In genomic region chr11:61976813-61977475, GRCh38 we compare ENCODE assay signal across 21 cellular contexts. TPM values are rescaled to one million over a fixed set of nuclear protein-coding genes. Genes with fewer than 3 reads are reported as not detected.
DNase-seq lines count a peak whose midpoint lies in the region; ATAC-seq, FAIRE-seq and TF ChIP-seq lines count a peak whose summit lies in the region.
"Had no signal": no experiment of that assay in that cellular context is flagged by ENCODE, and none has a peak within 500 bp of the region (broad histone marks: within the 10 kb centered on the region; RNA-seq: fewer than 3 reads in every experiment).

No MANE protein-coding gene starts in this region.

- H3K27me3 ChIP-seq in BLaER1, result no peaks in the 10 kb centered on the region; the same call in 1 of the 2 replicates
- H3K27me3 ChIP-seq in duodenal mucosa (ENCODE audit: control insufficient read depth in 1 of 2, insufficient read depth in 2 of 2, low read length in 2 of 2), result no peaks in the 10 kb centered on the region
- no peaks in the 10 kb centered on the region for H3K27me3 ChIP-seq in pancreas
- H3K27me3 ChIP-seq: ascending aorta, upper lobe of left lung had no signal

- no peaks in the 10 kb centered on the region; the same call in 1 of the 2 replicates for H4K20me1 ChIP-seq in BLaER1

- peak overlapping the region; percentile 61; the same call in 1 of the 2 replicates for H3K4me2 ChIP-seq in BLaER1

- CTCF ChIA-PET in activated CD8-positive, alpha-beta T cell treated with anti-CD3 and anti-CD28 coated beads, Interleukin-2, amount 10 ng/mL, durations not matched to agents 7 days and 5 days (lab: Charles Lee), result interaction anchor here (0.8 kb wide), 1 partner anchor 131 kb away, joined by 3 read pairs; no protein-coding TSS in a partner anchor

- H3K36me3 Mint-ChIP-seq in activated CD8-positive, alpha-beta T cell treated with anti-CD3 and anti-CD28 coated beads, Interleukin-2, amount 10 ng/mL, durations not matched to agents 7 days and 5 days (ENCODE audit: low read depth), result no peaks in the 10 kb centered on the region
- H3K36me3 Mint-ChIP-seq: activated CD4-positive, alpha-beta memory T cell treated with anti-CD3 and anti-CD28 coated beads for 36 hours; activated naive CD4-positive, alpha-beta T cell treated with anti-CD3 and anti-CD28 coated beads, Interleukin-2, amount 50 U/mL, for 24 hours; WTC11 had no signal

- no peak overlapping the region for H3K9ac ChIP-seq in BLaER1
- peak overlapping the region in 1 of 2 donors; percentile 31 for H3K9ac ChIP-seq in duodenal mucosa (ENCODE audit: low read depth in 1 of 2, low read length in 2 of 2)

- H3K27me3 Mint-ChIP-seq in activated CD8-positive, alpha-beta T cell treated with anti-CD3 and anti-CD28 coated beads, Interleukin-2, amount 10 ng/mL, durations not matched to agents 7 days and 5 days (ENCODE audit: low read depth), result no peaks in the 10 kb centered on the region
- H3K27me3 Mint-ChIP-seq: activated CD4-positive, alpha-beta memory T cell treated with anti-CD3 and anti-CD28 coated beads for 36 hours; activated naive CD4-positive, alpha-beta T cell treated with anti-CD3 and anti-CD28 coated beads, Interleukin-2, amount 50 U/mL, for 24 hours; CD4-positive, alpha-beta T cell had no signal

- DNase-seq in NCI-H1092 treated with DMSO at 0.1 percent for 48 hours (lab: John Stamatoyannopoulos, UW) (peak; percentile 64), pancreas (peak in 2 of 6 donors; percentile 19 to 27), DMS 273 (lab: John Stamatoyannopoulos, UW; ENCODE audit: unreplicated experiment) (no peak), NCI-H345 (lab: John Stamatoyannopoulos, UW) (no peak)
- no peak for DNase-seq in activated CD8-positive, alpha-beta T cell treated with anti-CD3 and anti-CD28 coated beads, Interleukin-2, amount 10 ng/mL, durations not matched to agents 7 days and 5 days
- DNase-seq: activated CD4-positive, alpha-beta memory T cell treated with anti-CD3 and anti-CD28 coated beads for 36 hours; CD4-positive, alpha-beta T cell; cerebellar nuclear complex; effector CD4-positive, alpha-beta T cell; H9; left ventricle myocardium inferior; NCI-H2107; NCI-H524 treated with DMSO at 0.1 percent for 48 hours; occipital lobe; upper lobe of left lung had no signal

- H3K4me1 ChIP-seq in BLaER1 (peaks cover 50% of the 10 kb centered on the region), duodenal mucosa (ENCODE audit: control insufficient read depth in 1 of 2, insufficient read depth in 2 of 2, low read length in 2 of 2) (peaks cover 76% of the 10 kb centered on the region in 2 donors), pancreas (peaks cover 34 to 44% (median 36%) of the 10 kb centered on the region in 3 donors)

- H3K4me3 Mint-ChIP-seq in activated CD8-positive, alpha-beta T cell treated with anti-CD3 and anti-CD28 coated beads, Interleukin-2, amount 10 ng/mL, durations not matched to agents 7 days and 5 days, result no peak overlapping the region
- H3K4me3 Mint-ChIP-seq: activated CD4-positive, alpha-beta memory T cell treated with anti-CD3 and anti-CD28 coated beads for 36 hours; activated naive CD4-positive, alpha-beta T cell treated with anti-CD3 and anti-CD28 coated beads, Interleukin-2, amount 50 U/mL, for 24 hours; CD4-positive, alpha-beta T cell; H9; WTC11 had no signal

- no peak for TF ChIP-seq CTCF in pancreas (IDR thresholded peaks at IDR 0.05)

- no peaks in the 10 kb centered on the region for H3K9me3 Mint-ChIP-seq in activated CD8-positive, alpha-beta T cell treated with anti-CD3 and anti-CD28 coated beads, Interleukin-2, amount 10 ng/mL, durations not matched to agents 7 days and 5 days (ENCODE audit: insufficient read depth)
- H3K9me3 Mint-ChIP-seq: activated CD4-positive, alpha-beta memory T cell treated with anti-CD3 and anti-CD28 coated beads for 36 hours; activated naive CD4-positive, alpha-beta T cell treated with anti-CD3 and anti-CD28 coated beads, Interleukin-2, amount 50 U/mL, for 24 hours; CD4-positive, alpha-beta T cell; H9; WTC11 had no signal

- no peak overlapping the region for H3K27ac Mint-ChIP-seq in activated CD8-positive, alpha-beta T cell treated with anti-CD3 and anti-CD28 coated beads, Interleukin-2, amount 10 ng/mL, durations not matched to agents 7 days and 5 days
- H3K27ac Mint-ChIP-seq: activated CD4-positive, alpha-beta memory T cell treated with anti-CD3 and anti-CD28 coated beads for 36 hours; activated naive CD4-positive, alpha-beta T cell treated with anti-CD3 and anti-CD28 coated beads, Interleukin-2, amount 50 U/mL, for 24 hours; CD4-positive, alpha-beta T cell; H9; WTC11 had no signal

- H3K4me3 ChIP-seq in BLaER1 (no peak overlapping the region), duodenal mucosa (ENCODE audit: low read depth in 1 of 2, low read length in 2 of 2) (peak overlapping the region; percentile 52 to 59), pancreas (peak overlapping the region; percentile 14 to 46 (median 38))
- H3K4me3 ChIP-seq: ascending aorta, left ventricle myocardium inferior, upper lobe of left lung had no signal

- ATAC-seq in pancreas, result no peak
- no peak for ATAC-seq in activated CD8-positive, alpha-beta T cell treated with anti-CD3 and anti-CD28 coated beads, Interleukin-2, amount 10 ng/mL, durations not matched to agents 7 days and 5 days
- ATAC-seq: WTC11 had no signal

- intact Hi-C loops in pancreas (cut with DNase I), result no loop called here

- WGBS in pancreas, 2 donors, result 31 to 34% methylated on average over 7 of the region's 7 CpGs

- POLR2A ChIA-PET in activated CD8-positive, alpha-beta T cell treated with anti-CD3 and anti-CD28 coated beads, Interleukin-2, amount 10 ng/mL, durations not matched to agents 7 days and 5 days (lab: Charles Lee), result interaction anchor here (0.6 to 1.0 kb wide), 2 partner anchors 9 to 11 kb away, joined by 4 read pairs; no protein-coding TSS in a partner anchor

- no peak for FAIRE-seq in pancreas (lab: Jason Lieb, UNC)

- peaks cover 26% of the 10 kb centered on the region for H3K4me1 Mint-ChIP-seq in activated CD8-positive, alpha-beta T cell treated with anti-CD3 and anti-CD28 coated beads, Interleukin-2, amount 10 ng/mL, durations not matched to agents 7 days and 5 days (ENCODE audit: low read depth)

- H3K36me3 ChIP-seq in BLaER1, result no peaks in the 10 kb centered on the region
- H3K36me3 ChIP-seq in duodenal mucosa (ENCODE audit: control insufficient read depth in 1 of 2, insufficient read depth in 2 of 2, low read length in 2 of 2), result no peaks in the 10 kb centered on the region
- H3K36me3 ChIP-seq in pancreas, result no peaks in the 10 kb centered on the region
- H3K36me3 ChIP-seq: ascending aorta, left ventricle myocardium inferior, upper lobe of left lung had no signal

- H3K27ac ChIP-seq in BLaER1 (no peak overlapping the region), duodenal mucosa (ENCODE audit: low read depth, low read length) (no peak overlapping the region), pancreas (peak overlapping the region in 3 of 4 donors; percentile 86 to 99 (median 93))
- H3K27ac ChIP-seq: HL-60 had no signal

- H3K9me3 ChIP-seq in BLaER1, result no peaks in the 10 kb centered on the region
- no peaks in the 10 kb centered on the region for H3K9me3 ChIP-seq in duodenal mucosa (ENCODE audit: control insufficient read depth in 1 of 2, low read length in 2 of 2)
- no peaks in the 10 kb centered on the region for H3K9me3 ChIP-seq in pancreas
- H3K9me3 ChIP-seq: ascending aorta, left ventricle myocardium inferior, upper lobe of left lung had no signal

RNA-seq across cellular contexts. Expression of gene FTH1, which starts 9.5 kb away (rescaled TPM):
- total RNA-seq in pancreas, result 1,000 to 10,000 TPM; 1,217 to 1,772 (median 1,396) TPM
- polyA plus RNA-seq in pancreas, result 1,000 to 10,000 TPM; 1,114 to 1,632 TPM
- 100 to 1,000 TPM; 709 to 727 TPM for total RNA-seq in activated CD8-positive, alpha-beta T cell treated with anti-CD3 and anti-CD28 coated beads, Interleukin-2, amount 10 ng/mL, durations not matched to agents 7 days and 5 days

RNA-seq across cellular contexts. Expression of gene BEST1, which starts 26.8 kb away (rescaled TPM):
- total RNA-seq in pancreas, result 1 to 10 TPM in 3 of 6 donors, under 1 TPM in 3; 0.43 to 2.4 (median 0.98) TPM
- polyA plus RNA-seq in pancreas, result 1 to 10 TPM; 1.2 to 1.7 TPM
- not detected for total RNA-seq in activated CD8-positive, alpha-beta T cell treated with anti-CD3 and anti-CD28 coated beads, Interleukin-2, amount 10 ng/mL, durations not matched to agents 7 days and 5 days

RNA-seq across cellular contexts. Expression of gene RAB3IL1, which starts 59.6 kb away (rescaled TPM):
- 1 to 10 TPM; 1.9 to 5.6 (median 2.6) TPM for total RNA-seq in pancreas
- polyA plus RNA-seq in pancreas, result 1 to 10 TPM; 3.4 to 4.2 TPM
- not detected for total RNA-seq in activated CD8-positive, alpha-beta T cell treated with anti-CD3 and anti-CD28 coated beads, Interleukin-2, amount 10 ng/mL, durations not matched to agents 7 days and 5 days
- total RNA-seq: CD4-positive, alpha-beta T cell had no signal

Comparison
In these comparisons a context has a peak if more than half of its experiments do, and no peak if none do; other contexts are left out.
1. H3K27ac ChIP-seq: peak in pancreas (3 of 4); none in BLaER1 (single experiment) and duodenal mucosa (single experiment).